Comparison of ENCODE assay signal across 1 cellular context in the genomic region with DNA sequence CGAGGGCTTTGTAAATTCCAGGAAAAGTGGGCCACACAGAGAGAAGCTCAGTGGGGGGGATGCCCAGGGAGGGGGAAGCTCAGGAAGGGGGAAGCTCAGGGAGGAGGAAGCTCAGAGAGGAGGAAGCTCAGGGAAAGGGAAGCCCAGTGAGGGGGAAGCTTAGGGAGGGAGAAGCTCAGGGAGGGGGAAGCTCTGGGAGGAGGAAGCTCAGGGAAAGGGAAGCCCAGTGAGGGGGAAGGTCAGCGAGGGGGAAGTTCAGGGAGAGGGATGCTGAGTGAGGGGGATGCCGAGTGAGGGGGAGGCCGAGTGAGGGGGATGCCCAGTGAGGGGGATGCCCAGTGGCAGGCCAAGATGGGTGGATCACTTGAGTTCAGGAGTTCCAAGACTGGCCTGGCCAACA.
TF ChIP-seq lines count a peak whose summit lies in the region.

No MANE protein-coding gene starts in this region.

TF ChIP-seq in WTC11, 78 proteins besides CTCF, POLR2A, EP300 and RAD21:
- no peak for TF ChIP-seq OVOL2 (CRISPR knock-in tag; IDR thresholded peaks at IDR 0.05; ENCODE audit: borderline replicate concordance)
- TF ChIP-seq ETV6 (CRISPR knock-in tag; IDR thresholded peaks at IDR 0.05): peak; percentile 80
